1 cellular context compared by ENCODE assay signal in genomic region chr16:4216631-4217030, GRCh38.
TF ChIP-seq lines count a peak whose summit lies in the region.

No MANE protein-coding gene starts in this region.

TF ChIP-seq in IMR-90, 13 proteins besides CTCF, POLR2A, EP300 and RAD21 (continued from another document):
- TF ChIP-seq USF2 (IDR thresholded peaks at IDR 0.05; ENCODE audit: low read depth, low read length) = no peak
